Comparison of ENCODE assay signal across 8 cellular contexts in the genomic region with DNA sequence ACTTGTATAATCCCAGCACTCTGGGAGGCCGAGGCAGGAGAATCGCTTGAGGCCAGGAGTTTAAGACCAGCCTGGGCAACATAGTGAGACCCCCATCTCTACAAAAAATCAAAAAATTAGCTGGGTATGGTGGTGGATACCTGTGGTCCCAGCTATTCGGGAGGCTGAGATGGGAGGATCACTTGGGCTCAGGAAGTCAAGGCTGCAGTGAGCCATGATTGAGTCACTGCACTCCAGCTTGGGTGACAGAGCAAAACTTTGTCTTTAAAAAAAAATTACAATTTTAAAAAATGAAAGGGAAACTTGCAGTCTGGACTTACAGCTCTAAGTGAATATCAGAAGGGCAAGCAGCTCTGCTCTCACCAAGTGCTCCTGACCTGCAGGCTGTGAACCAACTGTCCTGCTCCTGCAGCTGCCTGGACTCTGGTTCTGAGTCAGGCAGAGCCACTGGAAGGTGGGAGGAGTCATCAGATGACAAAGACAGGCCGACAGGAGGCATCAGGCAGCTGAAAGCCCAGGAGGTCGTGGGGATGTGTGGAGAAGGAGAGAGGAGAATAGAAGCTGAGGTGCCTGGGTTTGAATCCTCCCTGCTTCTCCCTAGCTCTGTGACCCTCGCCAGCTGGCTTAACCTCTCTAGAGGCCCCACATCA. TPM values are rescaled to one million over a fixed set of nuclear protein-coding genes. Genes with fewer than 3 reads are reported as not detected.
A peak's percentile ranks its signal among the peaks of the same experiment; 100 is the strongest.
DNase-seq lines count a peak whose midpoint lies in the region; ATAC-seq and TF ChIP-seq lines count a peak whose summit lies in the region.

No MANE protein-coding gene starts in this region.

- TF ChIP-seq CTCF in epithelial cell of esophagus (IDR thresholded peaks at IDR 0.05; ENCODE audit: insufficient read depth, low read depth, low read length, missing control alignments): peak; percentile 15
- no peak for TF ChIP-seq CTCF in esophagus squamous epithelium (IDR thresholded peaks at IDR 0.05)

- H3K4me3 ChIP-seq in epithelial cell of esophagus (ENCODE audit: low read length) (no peak overlapping the region), esophagus squamous epithelium (no peak overlapping the region)

- no peak overlapping the region for H3K27ac ChIP-seq in esophagus squamous epithelium

- H3K9me3 ChIP-seq in esophagus squamous epithelium: no peaks in the 10 kb centered on the region

- H3K36me3 ChIP-seq in esophagus squamous epithelium: peaks cover 0 to 57% (median 17%) of the 10 kb centered on the region in 3 donors

- no peak for TF ChIP-seq POLR2A in esophagus squamous epithelium (IDR thresholded peaks at IDR 0.05)

- ATAC-seq in GM21825 (IDR thresholded peaks at IDR 0.05; ENCODE audit: unreplicated experiment): peak; percentile 48

- 52 to 61% methylated on average over 6 of the region's 6 CpGs for WGBS in esophagus squamous epithelium, 2 donors

- H3K4me1 ChIP-seq in esophagus squamous epithelium: peaks cover 0 to 15% (median 0%) of the 10 kb centered on the region in 3 donors

- no peaks in the 10 kb centered on the region for H3K27me3 ChIP-seq in esophagus squamous epithelium

- intact Hi-C loops in head of caudate nucleus (cut with DNase I): no loop called here
- intact Hi-C loops in esophagus squamous epithelium (cut with DNase I): no loop called here

- DNase-seq in NCI-H146 (lab: John Stamatoyannopoulos, UW) (peak; percentile 39), NCI-H146 treated with DMSO at 0.1 percent for 48 hours (lab: John Stamatoyannopoulos, UW; ENCODE audit: unreplicated experiment) (no peak), NCI-H226 (peak; percentile 46), epithelial cell of esophagus (ENCODE audit: low read depth) (peak; percentile 52), NCI-H1105 (lab: John Stamatoyannopoulos, UW) (no peak), head of caudate nucleus (no peak), esophagus squamous epithelium (lab: John Stamatoyannopoulos, UW) (no peak)

RNA-seq across cellular contexts. Expression of gene SMTNL1, which starts 9.6 kb away (rescaled TPM):
- total RNA-seq in esophagus squamous epithelium: not detected

RNA-seq across cellular contexts. Expression of gene TIMM10, which starts 16.4 kb away (rescaled TPM):
- 10 to 100 TPM; 33.0 to 47.3 (median 38.7) TPM for total RNA-seq in esophagus squamous epithelium

RNA-seq across cellular contexts. Expression of gene UBE2L6, which starts 20.5 kb away (rescaled TPM):
- total RNA-seq in esophagus squamous epithelium: 10 to 100 TPM; 11.0 to 46.4 (median 22.0) TPM

RNA-seq across cellular contexts. Expression of gene SLC43A1, which starts 31.5 kb away (rescaled TPM):
- 10 to 100 TPM in 1 of 4 donors, 1 to 10 TPM in 3; 1.8 to 11.4 (median 4.1) TPM for total RNA-seq in esophagus squamous epithelium

RNA-seq across cellular contexts. Expression of gene SERPING1, which starts 50.5 kb away (rescaled TPM):
- total RNA-seq in esophagus squamous epithelium: 100 to 1,000 TPM in 2 of 4 donors, 10 to 100 TPM in 1, 1 to 10 TPM in 1; 9.6 to 376 (median 78.4) TPM

Comparison
In these comparisons a context has a peak if more than half of its experiments do, and no peak if none do; other contexts are left out.
1. DNase-seq: peak in NCI-H146 (single experiment), NCI-H226 (single experiment) and epithelial cell of esophagus (single experiment); none in NCI-H146 treated with DMSO at 0.1 percent for 48 hours (single experiment), NCI-H1105 (single experiment), head of caudate nucleus (0 of 42) and esophagus squamous epithelium (single experiment).